ENCODE assay signal across 8 cellular contexts in the genomic region with DNA sequence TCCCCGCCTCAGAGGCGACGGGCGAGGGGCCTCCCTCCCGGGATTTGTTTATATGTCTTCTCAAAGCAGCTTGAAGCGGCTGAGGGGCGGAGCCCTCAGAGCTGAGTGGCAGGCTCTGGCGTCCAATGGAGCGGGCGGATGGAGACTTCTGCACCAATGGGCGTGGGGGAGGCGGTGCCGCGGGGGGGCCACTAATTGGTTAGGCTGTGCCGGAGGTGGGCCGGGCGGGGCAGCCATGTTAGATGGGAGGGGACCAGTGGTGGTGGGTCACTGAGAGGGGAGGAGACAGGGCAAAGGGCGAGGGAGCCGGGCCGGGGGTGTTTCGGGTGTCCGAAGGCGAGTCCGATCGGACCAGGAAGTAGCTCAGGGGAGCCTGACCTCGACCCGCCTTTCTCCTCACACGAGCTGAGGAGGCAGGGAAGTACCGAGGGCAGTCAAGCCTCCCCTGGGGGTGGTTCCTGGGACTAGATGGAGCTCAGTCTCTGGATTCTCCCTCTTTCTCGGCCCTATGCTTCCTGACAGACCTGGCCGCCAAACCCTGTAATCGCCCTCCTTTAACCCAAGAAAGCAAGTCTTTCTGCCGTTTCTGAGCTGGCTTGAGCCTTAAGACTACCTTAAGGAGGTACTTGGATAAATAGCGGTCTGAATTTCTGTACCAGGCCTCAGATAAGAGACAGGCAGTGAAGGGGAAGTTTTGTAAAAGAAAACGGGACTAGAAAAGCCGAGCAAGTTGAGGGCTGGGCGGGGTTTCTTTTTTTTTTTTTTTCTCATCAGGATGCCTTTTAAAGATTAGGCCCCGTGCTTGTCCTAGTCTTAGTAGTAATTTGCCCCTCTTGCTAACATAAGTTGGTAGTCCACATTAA. TPM values are rescaled to one million over a fixed set of nuclear protein-coding genes. Genes with fewer than 3 reads are reported as not detected.
DNase-seq lines count a peak whose midpoint lies in the region; ATAC-seq, FAIRE-seq and TF ChIP-seq lines count a peak whose summit lies in the region.

No MANE protein-coding gene starts in this region.

- peak; percentile 79 for ATAC-seq in GM21526 (IDR thresholded peaks at IDR 0.05; ENCODE audit: low FRiP score, unreplicated experiment)

- H3K36me3 ChIP-seq in OCI-LY1 (ENCODE audit: insufficient read depth, low read length) (no peaks in the 10 kb centered on the region), endothelial cell of umbilical vein (ENCODE audit: control insufficient read depth in 2 of 2, extremely low read depth in 1 of 2, insufficient read depth in 2 of 2, low read length in 2 of 2) (no peaks in the 10 kb centered on the region)

- H3K27ac ChIP-seq in OCI-LY1 (ENCODE audit: low read depth, low read length, poor library complexity, severe bottlenecking), result peak overlapping the region; percentile 76
- H3K27ac ChIP-seq in endothelial cell of umbilical vein (ENCODE audit: insufficient read depth, low read depth, low read length), result peak overlapping the region; percentile 86

- dilution Hi-C loops in endothelial cell of umbilical vein (cut with MboI; ENCODE audit: extremely low pct_ligation_motif_present, low sequenced_read_pairs), result no loop called here

- H3F3A ChIP-seq in OCI-LY1 (ENCODE audit: insufficient read depth, low read length), result no peaks in the 10 kb centered on the region

- TSS peak; percentile 61 for BruUV-seq in endothelial cell of umbilical vein (replicated peaks; lab: Mats Ljungman, UMichigan)

- no peaks in the 10 kb centered on the region for H3K9me3 ChIP-seq in OCI-LY1 (ENCODE audit: low read length)
- H3K9me3 ChIP-seq in endothelial cell of umbilical vein (replicated peaks; ENCODE audit: control insufficient read depth, insufficient read depth, low read length), result no peaks in the 10 kb centered on the region

- POLR2A ChIA-PET in endothelial cell of umbilical vein (lab: Charles Lee), result interaction anchor here (0.7 to 1.5 kb wide), 3 partner anchors 41 to 84 kb away, joined by 3 to 5 read pairs (median 4); a partner anchor contains a TSS

- H3K9me1 ChIP-seq in endothelial cell of umbilical vein (replicated peaks; ENCODE audit: control insufficient read depth, extremely low read depth, insufficient read depth, low read length), result no peaks in the 10 kb centered on the region

- TF ChIP-seq POLR2A in endothelial cell of umbilical vein (IDR thresholded peaks at IDR 0.05; ENCODE audit: low read depth, low read length), result peak; percentile 37

- peak overlapping the region; percentile 73 for H3K4me2 ChIP-seq in OCI-LY1 (ENCODE audit: low read length)
- peak overlapping the region; percentile 87 for H3K4me2 ChIP-seq in endothelial cell of umbilical vein (ENCODE audit: insufficient read depth, low read length)

- TF ChIP-seq CTCF in OCI-LY1 (IDR thresholded peaks at IDR 0.05; ENCODE audit: low read length), result no peak
- TF ChIP-seq CTCF in endothelial cell of umbilical vein (IDR thresholded peaks at IDR 0.05; ENCODE audit: extremely low read depth in 1 of 2, insufficient read depth in 1 of 2, low read depth in 1 of 2, low read length in 2 of 2), result peak in 1 of 2 donors; percentile 28

- peak overlapping the region; percentile 79 for H3K9ac ChIP-seq in OCI-LY1 (ENCODE audit: low read length)
- H3K9ac ChIP-seq in endothelial cell of umbilical vein (replicated peaks; ENCODE audit: extremely low read depth, insufficient read depth, low read length), result peak overlapping the region; percentile 91

- H3K4me1 ChIP-seq in OCI-LY1 (ENCODE audit: insufficient read depth, low read length, severe bottlenecking) (peaks cover 37% of the 10 kb centered on the region), endothelial cell of umbilical vein (ENCODE audit: control insufficient read depth, extremely low read depth, insufficient read depth, low read length) (peaks cover 13% of the 10 kb centered on the region)

- intact Hi-C loops in endothelial cell of umbilical vein (cut with micrococcal nuclease), result loop anchor here (1.0 to 5.0 kb wide), 9 partner anchors 28 to 860 kb away; a partner anchor contains a TSS

- H4K20me1 ChIP-seq in OCI-LY1 (ENCODE audit: insufficient read depth, low read length), result no peaks in the 10 kb centered on the region
- no peaks in the 10 kb centered on the region for H4K20me1 ChIP-seq in endothelial cell of umbilical vein (replicated peaks; ENCODE audit: control insufficient read depth, extremely low read depth, insufficient read depth, low read length)

- DNase-seq in DMS 273 (lab: John Stamatoyannopoulos, UW; ENCODE audit: unreplicated experiment) (peak; percentile 99), HuH-7 (ENCODE audit: low spot score) (peak; percentile 96), activated T-cell treated with anti-CD3 and anti-CD28 coated beads for 1 hour (ENCODE audit: low read depth) (peak; percentile 98), endothelial cell of umbilical vein (ENCODE audit: low read depth, low spot score) (peak; percentile 99), middle frontal gyrus (ENCODE audit: extremely low spot score, low spot score) (peak; percentile 91)
- DNase-seq in stimulated activated CD8-positive, alpha-beta memory T cell treated with anti-CD3 and anti-CD28 coated beads, Interleukin-2, amount 100 ng/mL, for 1 hour (ENCODE audit: low read depth in 2 of 2), result peak; percentile 93 to 98

- H3K79me2 ChIP-seq in OCI-LY1 (ENCODE audit: insufficient read depth, low read length) (peaks cover 22% of the 10 kb centered on the region), endothelial cell of umbilical vein (ENCODE audit: control insufficient read depth, insufficient read depth, low read length) (no peaks in the 10 kb centered on the region)

- CTCF ChIA-PET in endothelial cell of umbilical vein (lab: Charles Lee), result interaction anchor here (0.6 to 2.1 kb wide), 13 partner anchors 22 to 350 kb away, joined by 3 to 27 read pairs (median 4); a partner anchor contains a TSS

- H2AFZ ChIP-seq in OCI-LY1 (ENCODE audit: low read length), result no peak overlapping the region
- H2AFZ ChIP-seq in endothelial cell of umbilical vein (ENCODE audit: low read depth, low read length), result peak overlapping the region; percentile 88

- H3K9me2 ChIP-seq in OCI-LY1 (ENCODE audit: low read depth, low read length), result no peaks in the 10 kb centered on the region

- FAIRE-seq in endothelial cell of umbilical vein (lab: Jason Lieb, UNC), result peak; percentile 91

- H3K27me3 ChIP-seq in OCI-LY1 (ENCODE audit: insufficient read depth, low read length) (no peaks in the 10 kb centered on the region), endothelial cell of umbilical vein (ENCODE audit: control insufficient read depth in 2 of 2, insufficient read depth in 2 of 2, low read length in 2 of 2) (no peaks in the 10 kb centered on the region)

- H3K4me3 ChIP-seq in OCI-LY1 (ENCODE audit: low read depth, low read length, poor library complexity, severe bottlenecking) (peak overlapping the region; percentile 77), endothelial cell of umbilical vein (replicated peaks in 1 of 3; ENCODE audit: insufficient read depth in 1 of 3, low read depth in 1 of 3, low read length in 3 of 3) (peak overlapping the region; percentile 83 to 89 (median 86))

TF ChIP-seq in endothelial cell of umbilical vein, 7 proteins besides CTCF, POLR2A, EP300 and RAD21:
- TF ChIP-seq GATA2 (IDR thresholded peaks at IDR 0.05; ENCODE audit: insufficient read depth, insufficient read length, low read depth, low read length), result no peak
- no peak for TF ChIP-seq EZH2 (IDR thresholded peaks at IDR 0.05; ENCODE audit: borderline replicate concordance, low read depth, low read length, severe bottlenecking)
- TF ChIP-seq MYC (IDR thresholded peaks at IDR 0.05; ENCODE audit: low read depth, low read length), result no peak
- TF ChIP-seq POLR2AphosphoS5 (IDR thresholded peaks at IDR 0.05; ENCODE audit: insufficient read depth, low read depth, low read length), result no peak
- TF ChIP-seq, protein P1, sequence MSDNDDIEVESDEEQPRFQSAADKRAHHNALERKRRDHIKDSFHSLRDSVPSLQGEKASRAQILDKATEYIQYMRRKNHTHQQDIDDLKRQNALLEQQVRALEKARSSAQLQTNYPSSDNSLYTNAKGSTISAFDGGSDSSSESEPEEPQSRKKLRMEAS (IDR thresholded peaks at IDR 0.05; ENCODE audit: insufficient read depth, insufficient read length), result no peak
- no peak for TF ChIP-seq FOS (IDR thresholded peaks at IDR 0.05; ENCODE audit: borderline replicate concordance, insufficient read depth, low read length)
- TF ChIP-seq JUN (IDR thresholded peaks at IDR 0.05; ENCODE audit: borderline replicate concordance, insufficient read depth, insufficient read length, low read depth), result no peak
TF ChIP-seq in endothelial cell of umbilical vein: peak in this region for 0.

RNA-seq across cellular contexts. Expression of a gene that starts 1.1 kb away (rescaled TPM):
- total RNA-seq in endothelial cell of umbilical vein, result 8.8 and 9.4 TPM in 2 replicates
- polyA plus RNA-seq in endothelial cell of umbilical vein, result 1.7 and 2.7 TPM in 2 replicates
- 2.6 and 3.5 TPM in 2 replicates for polyA plus RNA-seq in endothelial cell of umbilical vein (2011; cell fraction: cytosol; rRNA removed)
- polyA plus RNA-seq in endothelial cell of umbilical vein (2011; cell fraction: nucleus; rRNA removed), result 19.1 and 20.5 TPM in 2 replicates
- 3.1 and 3.2 TPM in 2 replicates for polyA plus RNA-seq in endothelial cell of umbilical vein (2012)
- 19.8 and 24.7 TPM in 2 replicates for polyA minus RNA-seq in endothelial cell of umbilical vein
- 3.6 TPM for polyA minus RNA-seq in endothelial cell of umbilical vein (2011; cell fraction: cytosol; rRNA and poly(A)+ RNA removed)
- polyA minus RNA-seq in endothelial cell of umbilical vein (2011; cell fraction: nucleus; rRNA and poly(A)+ RNA removed), result 28.2 and 28.6 TPM in 2 replicates

Comparison
In these comparisons a context has a peak if more than half of its experiments do, and no peak if none do; other contexts are left out.
1. Peak in every context shown above with its lines: DNase-seq, ATAC-seq, H3K4me3 ChIP-seq and H3K27ac ChIP-seq.